1 cellular context compared by ENCODE assay signal in the genomic region with DNA sequence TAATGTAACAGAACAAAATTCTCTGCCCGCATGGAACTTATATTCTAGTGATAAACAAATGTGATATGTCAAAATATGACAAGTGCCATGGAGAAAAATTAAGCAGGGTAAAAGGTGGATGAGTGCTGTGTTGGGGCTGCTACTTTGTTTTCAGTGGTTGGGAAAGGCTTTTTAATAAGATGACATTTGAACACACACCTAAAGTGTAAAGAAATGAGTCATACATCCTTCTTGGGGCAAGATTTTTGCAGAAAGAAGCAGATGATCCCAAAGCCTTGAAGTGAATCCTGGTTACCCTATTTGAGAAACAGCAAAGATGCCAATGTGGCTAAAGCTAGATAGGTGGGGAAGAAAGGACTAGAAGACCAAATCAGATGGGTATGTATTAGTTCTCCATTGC.
TF ChIP-seq lines count a peak whose summit lies in the region.

No MANE protein-coding gene starts in this region.

TF ChIP-seq in IMR-90, 13 proteins besides CTCF, POLR2A, EP300 and RAD21:
- no peak for TF ChIP-seq BHLHE40 (IDR thresholded peaks at IDR 0.05; ENCODE audit: low read depth, low read length)
- no peak for TF ChIP-seq FOS (IDR thresholded peaks at IDR 0.05; ENCODE audit: low read depth, low read length)
- no peak for TF ChIP-seq ELK1 (IDR thresholded peaks at IDR 0.05; ENCODE audit: borderline replicate concordance, low read depth, low read length)
- no peak for TF ChIP-seq RCOR1 (IDR thresholded peaks at IDR 0.05; ENCODE audit: insufficient replicate concordance, low read length)
- TF ChIP-seq, protein P1, sequence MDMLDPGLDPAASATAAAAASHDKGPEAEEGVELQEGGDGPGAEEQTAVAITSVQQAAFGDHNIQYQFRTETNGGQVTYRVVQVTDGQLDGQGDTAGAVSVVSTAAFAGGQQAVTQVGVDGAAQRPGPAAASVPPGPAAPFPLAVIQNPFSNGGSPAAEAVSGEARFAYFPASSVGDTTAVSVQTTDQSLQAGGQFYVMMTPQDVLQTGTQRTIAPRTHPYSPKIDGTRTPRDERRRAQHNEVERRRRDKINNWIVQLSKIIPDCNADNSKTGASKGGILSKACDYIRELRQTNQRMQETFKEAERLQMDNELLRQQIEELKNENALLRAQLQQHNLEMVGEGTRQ (IDR thresholded peaks at IDR 0.05; ENCODE audit: low read depth, low read length): no peak
- TF ChIP-seq RFX5 (IDR thresholded peaks at IDR 0.05; ENCODE audit: low read depth, low read length): no peak
